In the genomic region with DNA sequence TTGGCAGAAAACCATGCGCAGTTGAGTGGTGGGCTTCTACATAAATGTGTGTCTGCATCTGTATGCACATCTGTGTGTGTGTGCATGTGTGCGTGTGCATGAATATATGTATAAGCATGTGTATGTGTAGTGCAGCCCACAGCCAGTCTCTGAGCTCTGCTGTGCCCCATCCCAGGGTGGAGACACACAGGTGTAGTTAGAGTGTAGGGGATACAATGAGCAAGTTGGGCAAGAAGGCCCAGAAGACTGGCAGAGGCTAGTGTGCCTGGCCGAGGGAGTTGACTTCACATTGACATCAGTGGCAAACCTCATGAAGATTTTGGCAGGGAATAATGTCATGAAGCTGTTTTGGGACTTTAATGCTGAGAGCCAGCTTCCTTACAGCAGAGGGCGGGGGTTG, we compare ENCODE assay signal across 14 cellular contexts. TPM values are rescaled to one million over a fixed set of nuclear protein-coding genes. Genes with fewer than 3 reads are reported as not detected.
DNase-seq lines count a peak whose midpoint lies in the region; ATAC-seq and TF ChIP-seq lines count a peak whose summit lies in the region.
"Had no signal": no experiment of that assay in that cellular context is flagged by ENCODE, and none has a peak within 500 bp of the region (broad histone marks: within the 10 kb centered on the region; RNA-seq: fewer than 3 reads in every experiment).

No MANE protein-coding gene starts in this region.

- no peak overlapping the region for H2AFZ ChIP-seq in osteoblast (ENCODE audit: low read length)
- H2AFZ ChIP-seq: GM23248 had no signal

- CTCF ChIA-PET in WTC11 (lab: Charles Lee) = interaction anchor here (1.9 to 7.5 kb wide), 4 partner anchors 43 to 89 kb away, joined by 4 to 74 read pairs (median 28); no protein-coding TSS in a partner anchor

- H3K27me3 Mint-ChIP-seq in WTC11 (ENCODE audit: low read depth) = no peaks in the 10 kb centered on the region
- H3K27me3 Mint-ChIP-seq in brain = peaks cover 28% of the 10 kb centered on the region
- no peaks in the 10 kb centered on the region for H3K27me3 Mint-ChIP-seq in effector memory CD8-positive, alpha-beta T cell
- H3K27me3 Mint-ChIP-seq: CD4-positive, alpha-beta T cell; IgD-negative memory B cell had no signal

- no peak for DNase-seq in WTC11 (ENCODE audit: low spot score)
- DNase-seq in lower lobe of right lung = peak; percentile 6
- peak; percentile 80 for DNase-seq in osteoblast (ENCODE audit: insufficient read length, low spot score, missing footprints)
- no peak for DNase-seq in effector memory CD8-positive, alpha-beta T cell
- no peak for DNase-seq in HuH-7.5 (ENCODE audit: low spot score)
- DNase-seq: ACHN; Caco-2; CD4-positive, alpha-beta T cell; GM23248 had no signal

- H3K36me3 Mint-ChIP-seq in WTC11 (no peaks in the 10 kb centered on the region), brain (no peaks in the 10 kb centered on the region)
- peaks cover 16% of the 10 kb centered on the region for H3K36me3 Mint-ChIP-seq in effector memory CD8-positive, alpha-beta T cell (ENCODE audit: insufficient read depth)

- H4K20me1 ChIP-seq in osteoblast (ENCODE audit: insufficient read depth, low read length) = peaks cover 7% of the 10 kb centered on the region

- H3K79me2 ChIP-seq in osteoblast (ENCODE audit: insufficient read depth, low read length) = peaks cover 4% of the 10 kb centered on the region

- TF ChIP-seq CTCF in WTC11 (IDR thresholded peaks at IDR 0.05) = no peak
- no peak for TF ChIP-seq CTCF in brain (conservative IDR thresholded peaks at IDR 0.05)
- TF ChIP-seq CTCF in lower lobe of right lung (IDR thresholded peaks at IDR 0.05) = no peak
- no peak for TF ChIP-seq CTCF in osteoblast (IDR thresholded peaks at IDR 0.05; ENCODE audit: extremely low read depth, low read depth, low read length)

- H3K4me1 Mint-ChIP-seq in WTC11 (peaks cover 18% of the 10 kb centered on the region), brain (peaks cover 83% of the 10 kb centered on the region)
- peaks cover 15 to 27% of the 10 kb centered on the region in 2 donors for H3K4me1 Mint-ChIP-seq in effector memory CD8-positive, alpha-beta T cell (ENCODE audit: low read depth in 2 of 2)

- peaks cover 17% of the 10 kb centered on the region for H3K4me1 ChIP-seq in lower lobe of right lung
- H3K4me1 ChIP-seq in osteoblast (ENCODE audit: insufficient read depth, low read length) = peaks cover 11% of the 10 kb centered on the region
- H3K4me1 ChIP-seq: HAP-1 had no signal

- H3K27ac Mint-ChIP-seq in WTC11 = peak overlapping the region; percentile 27; the same call in 1 of the 2 replicates
- peak overlapping the region in 4 of 5 experiments; percentile 15 to 98 (median 74) for H3K27ac Mint-ChIP-seq in brain
- H3K27ac Mint-ChIP-seq in effector memory CD8-positive, alpha-beta T cell = peak overlapping the region in 1 of 2 donors; percentile 25
- H3K27ac Mint-ChIP-seq: CD4-positive, alpha-beta T cell; IgD-negative memory B cell had no signal

- H3K9me3 ChIP-seq in lower lobe of right lung (no peaks in the 10 kb centered on the region), osteoblast (ENCODE audit: low read depth, low read length) (no peaks in the 10 kb centered on the region)
- H3K9me3 ChIP-seq: Caco-2, HAP-1 had no signal

- no peaks in the 10 kb centered on the region for H3K27me3 ChIP-seq in lower lobe of right lung (ENCODE audit: low read depth)
- no peaks in the 10 kb centered on the region for H3K27me3 ChIP-seq in osteoblast (ENCODE audit: insufficient read depth, low read length)

- POLR2A ChIA-PET in WTC11 (lab: Charles Lee) = interaction anchor here (2.0 kb wide), 1 partner anchor 17 kb away, joined by 6 read pairs; the partner anchor contains the start of gene WDR82

- intact Hi-C loops in lower lobe of right lung (cut with DNase I) = no loop called here

- no peaks in the 10 kb centered on the region for H3K9me3 Mint-ChIP-seq in WTC11
- no peaks in the 10 kb centered on the region for H3K9me3 Mint-ChIP-seq in brain
- H3K9me3 Mint-ChIP-seq in effector memory CD8-positive, alpha-beta T cell = no peaks in the 10 kb centered on the region
- H3K9me3 Mint-ChIP-seq: CD4-positive, alpha-beta T cell; IgD-negative memory B cell had no signal

- H3K4me3 ChIP-seq in lower lobe of right lung (no peak overlapping the region), osteoblast (ENCODE audit: insufficient read depth, low read length) (no peak overlapping the region)
- H3K4me3 ChIP-seq: GM23248, HAP-1 had no signal

- ATAC-seq in WTC11 = no peak
- no peak for ATAC-seq in lower lobe of right lung
- ATAC-seq in GM21528 (IDR thresholded peaks at IDR 0.05; ENCODE audit: low FRiP score, unreplicated experiment) = no peak
- ATAC-seq in effector memory CD8-positive, alpha-beta T cell (replicated peaks) = no peak

- H3K27ac ChIP-seq in lower lobe of right lung (no peak overlapping the region), osteoblast (ENCODE audit: low read depth, low read length) (no peak overlapping the region)
- H3K27ac ChIP-seq: C4-2B, GM23248 had no signal

- H3K4me2 ChIP-seq in osteoblast (ENCODE audit: insufficient read depth, low read length) = no peak overlapping the region

- H3K4me3 Mint-ChIP-seq in WTC11 (no peak overlapping the region), brain (peak overlapping the region in 4 of 5 experiments; percentile 42 to 87 (median 62))
- H3K4me3 Mint-ChIP-seq in effector memory CD8-positive, alpha-beta T cell = no peak overlapping the region
- H3K4me3 Mint-ChIP-seq: CD4-positive, alpha-beta T cell had no signal

- peaks cover 33% of the 10 kb centered on the region for H3K36me3 ChIP-seq in lower lobe of right lung
- H3K36me3 ChIP-seq in osteoblast (ENCODE audit: insufficient read depth, low read length) = peaks cover 10% of the 10 kb centered on the region
- H3K36me3 ChIP-seq: HAP-1 had no signal

TF ChIP-seq in WTC11, 78 proteins besides CTCF, POLR2A, EP300 and RAD21 (continues in another document):
- TF ChIP-seq RELA (CRISPR knock-in tag; IDR thresholded peaks at IDR 0.05; ENCODE audit: borderline replicate concordance) (no peak), ZNF532 (CRISPR knock-in tag; IDR thresholded peaks at IDR 0.05; ENCODE audit: borderline replicate concordance) (no peak), NR3C1 (CRISPR knock-in tag; conservative IDR thresholded peaks at IDR 0.05; ENCODE audit: low read depth) (no peak), TP53 (CRISPR knock-in tag; IDR thresholded peaks at IDR 0.05) (no peak), NFYB (CRISPR knock-in tag; conservative IDR thresholded peaks at IDR 0.05; ENCODE audit: low read depth) (no peak)
- TF ChIP-seq, protein P1, sequence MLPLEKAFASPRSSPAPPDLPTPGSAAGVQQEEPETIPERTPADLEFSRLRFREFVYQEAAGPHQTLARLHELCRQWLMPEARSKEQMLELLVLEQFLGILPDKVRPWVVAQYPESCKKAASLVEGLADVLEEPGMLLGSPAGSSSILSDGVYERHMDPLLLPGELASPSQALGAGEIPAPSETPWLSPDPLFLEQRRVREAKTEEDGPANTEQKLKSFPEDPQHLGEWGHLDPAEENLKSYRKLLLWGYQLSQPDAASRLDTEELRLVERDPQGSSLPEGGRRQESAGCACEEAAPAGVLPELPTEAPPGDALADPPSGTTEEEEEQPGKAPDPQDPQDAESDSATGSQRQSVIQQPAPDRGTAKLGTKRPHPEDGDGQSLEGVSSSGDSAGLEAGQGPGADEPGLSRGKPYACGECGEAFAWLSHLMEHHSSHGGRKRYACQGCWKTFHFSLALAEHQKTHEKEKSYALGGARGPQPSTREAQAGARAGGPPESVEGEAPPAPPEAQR (CRISPR knock-in tag; IDR thresholded peaks at IDR 0.05) = no peak

RNA-seq across cellular contexts. Expression of gene GLYCTK, which starts 8.2 kb away (rescaled TPM):
- total RNA-seq in WTC11 (2021) (5.8 to 8.7 TPM (median 6.2 TPM) in 3 replicates), lower lobe of right lung (9.5 TPM), osteoblast (13.8 and 15.0 TPM in 2 replicates)
- 2.6 TPM for polyA plus RNA-seq in brain (ENCODE audit: insufficient read depth, low read depth, low replicate concordance)

RNA-seq across cellular contexts. Expression of gene WDR82, which starts 17.4 kb away (rescaled TPM):
- total RNA-seq in WTC11 (2021) (64.6 to 69.7 TPM (median 64.9 TPM) in 3 replicates), lower lobe of right lung (60.2 TPM), osteoblast (54.2 and 58.3 TPM in 2 replicates)
- 66.7 TPM for polyA plus RNA-seq in brain (ENCODE audit: insufficient read depth, low read depth, low replicate concordance)

RNA-seq across cellular contexts. Expression of gene DNAH1, which starts 20.3 kb away (rescaled TPM):
- 1.5 to 3.7 TPM (median 2.8 TPM) in 3 replicates for total RNA-seq in WTC11 (2021)
- 1.8 TPM for polyA plus RNA-seq in brain (ENCODE audit: insufficient read depth, low read depth, low replicate concordance)
- 16.4 TPM for total RNA-seq in lower lobe of right lung
- 8.0 and 8.7 TPM in 2 replicates for total RNA-seq in osteoblast

RNA-seq across cellular contexts. Expression of gene PPM1M, which starts 50.2 kb away (rescaled TPM):
- total RNA-seq in WTC11 (2021) (5.1 to 7.0 TPM (median 6.0 TPM) in 3 replicates), lower lobe of right lung (53.4 TPM), osteoblast (23.9 and 28.2 TPM in 2 replicates)
- 15.2 TPM for polyA plus RNA-seq in brain (ENCODE audit: insufficient read depth, low read depth, low replicate concordance)

RNA-seq across cellular contexts. Expression of gene TWF2, which starts 56.9 kb away (rescaled TPM):
- total RNA-seq in WTC11 (2021) = 60.8 to 71.1 TPM (median 66.3 TPM) in 3 replicates
- polyA plus RNA-seq in brain (ENCODE audit: insufficient read depth, low read depth, low replicate concordance) = 49.4 TPM
- 62.2 TPM for total RNA-seq in lower lobe of right lung
- 115 and 138 TPM in 2 replicates for total RNA-seq in osteoblast

Comparison
In these comparisons a context has a peak if more than half of its experiments do, and no peak if none do; other contexts are left out.
1. DNase-seq: peak in lower lobe of right lung (single experiment) and osteoblast (single experiment); none in WTC11 (single experiment), effector memory CD8-positive, alpha-beta T cell (0 of 3) and HuH-7.5 (single experiment).
2. H3K4me3 Mint-ChIP-seq: peak in brain (4 of 5); none in WTC11 (single experiment) and effector memory CD8-positive, alpha-beta T cell (0 of 2).